9 cellular contexts compared by ENCODE assay signal in the genomic region with DNA sequence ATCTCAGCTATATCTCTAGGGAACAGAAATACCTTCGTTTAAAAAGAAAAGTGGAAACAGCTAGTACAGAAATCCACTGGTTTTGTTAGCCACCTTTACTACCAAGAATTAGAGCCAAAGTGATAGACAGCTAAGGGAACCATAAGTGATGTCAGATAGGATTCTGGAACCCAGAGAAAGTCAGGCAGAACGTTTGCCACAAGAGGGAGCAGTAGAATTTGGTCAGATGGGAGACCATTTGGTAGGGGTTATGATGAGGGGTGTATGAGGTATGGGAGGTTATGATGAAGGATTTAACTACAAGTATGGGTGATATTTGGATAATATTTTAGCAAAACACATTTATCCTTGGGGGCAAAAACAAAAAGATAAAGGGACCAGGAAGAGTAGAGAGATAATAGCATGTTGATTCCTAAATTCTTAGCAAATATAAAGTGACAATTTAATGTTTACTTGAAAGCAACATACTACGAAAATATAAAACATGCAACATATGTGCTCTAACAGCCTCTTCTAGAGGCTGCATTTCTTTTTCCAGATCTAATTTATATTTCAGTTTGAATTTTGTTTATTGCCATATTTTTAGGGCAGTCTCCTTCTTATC. TPM values are rescaled to one million over a fixed set of nuclear protein-coding genes. Genes with fewer than 3 reads are reported as not detected.
A peak's percentile ranks its signal among the peaks of the same experiment; 100 is the strongest.
DNase-seq lines count a peak whose midpoint lies in the region; ATAC-seq, FAIRE-seq and TF ChIP-seq lines count a peak whose summit lies in the region.
"Had no signal": no experiment of that assay in that cellular context is flagged by ENCODE, and none has a peak within 500 bp of the region (broad histone marks: within the 10 kb centered on the region; RNA-seq: fewer than 3 reads in every experiment).

No MANE protein-coding gene starts in this region.

- H3K27ac Mint-ChIP-seq in CD4-positive, alpha-beta memory T cell = no peak overlapping the region

- no peaks in the 10 kb centered on the region for H3F3A ChIP-seq in OCI-LY1 (ENCODE audit: insufficient read depth, low read length)

- intact Hi-C loops in CD4-positive, alpha-beta memory T cell (cut with micrococcal nuclease) = no loop called here
- intact Hi-C loops in colonic mucosa (cut with DNase I) = no loop called here

- H3K4me3 Mint-ChIP-seq in CD4-positive, alpha-beta memory T cell = no peak overlapping the region
- H3K4me3 Mint-ChIP-seq: IgD-negative memory B cell had no signal

- no peaks in the 10 kb centered on the region for H4K20me1 ChIP-seq in OCI-LY1 (ENCODE audit: insufficient read depth, low read length)

- peaks cover 0 to 7% (median 2%) of the 10 kb centered on the region in 8 donors for H3K9me3 Mint-ChIP-seq in CD4-positive, alpha-beta memory T cell
- H3K9me3 Mint-ChIP-seq: IgD-negative memory B cell had no signal

- peaks cover 4 to 22% (median 9%) of the 10 kb centered on the region in 4 donors for H3K4me1 Mint-ChIP-seq in CD4-positive, alpha-beta memory T cell

- H2AFZ ChIP-seq in OCI-LY1 (ENCODE audit: low read length) = no peak overlapping the region

- H3K9me3 ChIP-seq in OCI-LY1 (ENCODE audit: low read length) (no peaks in the 10 kb centered on the region), tibial nerve (no peaks in the 10 kb centered on the region), colonic mucosa (no peaks in the 10 kb centered on the region)
- H3K9me3 ChIP-seq in CD4-positive, alpha-beta memory T cell (ENCODE audit: control insufficient read depth in 1 of 2, low read length in 2 of 2) = no peaks in the 10 kb centered on the region

- ATAC-seq in HG02885 (IDR thresholded peaks at IDR 0.05; ENCODE audit: poor library complexity, unreplicated experiment) (peak; percentile 28), HG02759 (IDR thresholded peaks at IDR 0.05; ENCODE audit: unreplicated experiment) (no peak)

- 34 to 42% methylated on average over 3 of the region's 3 CpGs for whole genome bisulfite sequencing in tibial nerve, 2 donors

- no peaks in the 10 kb centered on the region for H3K36me3 Mint-ChIP-seq in CD4-positive, alpha-beta memory T cell
- H3K36me3 Mint-ChIP-seq: IgD-negative memory B cell had no signal

- TF ChIP-seq EP300 in tibial nerve (IDR thresholded peaks at IDR 0.05) = no peak

- H3K9ac ChIP-seq in OCI-LY1 (ENCODE audit: low read length) (no peak overlapping the region), colonic mucosa (ENCODE audit: low read depth in 2 of 2, low read length in 2 of 2) (no peak overlapping the region)

- DNase-seq in D721Med (ENCODE audit: insufficient read length, low spot score) (no peak), fibroblast of villous mesenchyme (ENCODE audit: low read depth) (peak; percentile 27), tibial nerve (ENCODE audit: low spot score in 2 of 2) (no peak), colonic mucosa (no peak)
- no peak for DNase-seq in CD4-positive, alpha-beta memory T cell

- no peaks in the 10 kb centered on the region for H3K79me2 ChIP-seq in OCI-LY1 (ENCODE audit: insufficient read depth, low read length)

- TF ChIP-seq CTCF in D721Med (IDR thresholded peaks at IDR 0.05; ENCODE audit: insufficient read depth, missing control alignments) (peak; percentile 73), OCI-LY1 (IDR thresholded peaks at IDR 0.05; ENCODE audit: low read length) (peak; percentile 55), fibroblast of villous mesenchyme (IDR thresholded peaks at IDR 0.05; ENCODE audit: insufficient read depth, low read depth, low read length) (peak; percentile 65), tibial nerve (IDR thresholded peaks at IDR 0.05) (peak in 4 of 5 experiments; percentile 18 to 27 (median 19)), colonic mucosa (IDR thresholded peaks at IDR 0.05) (no peak)

- CTCF ChIA-PET in CD4-positive, alpha-beta memory T cell (lab: Charles Lee; ENCODE audit: partially characterized antibody) = no interaction called here

- no peaks in the 10 kb centered on the region for H3K9me2 ChIP-seq in OCI-LY1 (ENCODE audit: low read depth, low read length)

- H3K27ac ChIP-seq in OCI-LY1 (ENCODE audit: low read depth, low read length, poor library complexity, severe bottlenecking) (no peak overlapping the region), tibial nerve (no peak overlapping the region), colonic mucosa (no peak overlapping the region)
- no peak overlapping the region for H3K27ac ChIP-seq in CD4-positive, alpha-beta memory T cell (ENCODE audit: low read depth, low read length)

- TF ChIP-seq POLR2A in tibial nerve (IDR thresholded peaks at IDR 0.05) = no peak

- peak; percentile 80 for FAIRE-seq in D721Med (lab: Jason Lieb, UNC)

- H3K4me2 ChIP-seq in OCI-LY1 (ENCODE audit: low read length) = no peak overlapping the region

- POLR2A ChIA-PET in CD4-positive, alpha-beta memory T cell (lab: Charles Lee; ENCODE audit: partially characterized antibody) = no interaction called here

- H3K4me3 ChIP-seq in OCI-LY1 (ENCODE audit: low read depth, low read length, poor library complexity, severe bottlenecking) (no peak overlapping the region), fibroblast of villous mesenchyme (ENCODE audit: low read depth, low read length) (no peak overlapping the region), tibial nerve (no peak overlapping the region), colonic mucosa (no peak overlapping the region)
- no peak overlapping the region for H3K4me3 ChIP-seq in CD4-positive, alpha-beta memory T cell (ENCODE audit: low read length in 2 of 2)

- H3K4me1 ChIP-seq in OCI-LY1 (ENCODE audit: insufficient read depth, low read length, severe bottlenecking) (no peaks in the 10 kb centered on the region), tibial nerve (peaks cover 0 to 18% (median 2%) of the 10 kb centered on the region in 4 donors), colonic mucosa (no peaks in the 10 kb centered on the region)
- H3K4me1 ChIP-seq in CD4-positive, alpha-beta memory T cell (ENCODE audit: insufficient read depth, low read length) = no peaks in the 10 kb centered on the region

- peaks cover 19% of the 10 kb centered on the region in 2 donors for H3K27me3 Mint-ChIP-seq in CD4-positive, alpha-beta memory T cell

- H3K27me3 ChIP-seq in OCI-LY1 (ENCODE audit: insufficient read depth, low read length) (no peaks in the 10 kb centered on the region), tibial nerve (peaks cover 0 to 7% of the 10 kb centered on the region in 2 donors), colonic mucosa (no peaks in the 10 kb centered on the region)
- no peaks in the 10 kb centered on the region for H3K27me3 ChIP-seq in CD4-positive, alpha-beta memory T cell (ENCODE audit: insufficient read depth, low read length)

- H3K36me3 ChIP-seq in OCI-LY1 (ENCODE audit: insufficient read depth, low read length) (no peaks in the 10 kb centered on the region), tibial nerve (no peaks in the 10 kb centered on the region), colonic mucosa (no peaks in the 10 kb centered on the region)
- no peaks in the 10 kb centered on the region for H3K36me3 ChIP-seq in CD4-positive, alpha-beta memory T cell (ENCODE audit: insufficient read depth, low read length)

RNA-seq across cellular contexts. Expression of a gene that starts 3.3 kb away (rescaled TPM):
- total RNA-seq in fibroblast of villous mesenchyme (59.6 and 98.9 TPM in 2 replicates), tibial nerve (10 to 100 TPM in 1 of 4 donors, 1 to 10 TPM in 3; 8.1 to 22.9 (median 9.3) TPM), colonic mucosa (10 to 100 TPM in 1 of 2 donors, 1 to 10 TPM in 1; 4.1 to 25.5 TPM)
- under 1 TPM; 0.36 to 0.79 TPM for total RNA-seq in CD4-positive, alpha-beta memory T cell
- not detected for polyA plus RNA-seq in CD4-positive, alpha-beta memory T cell
- polyA plus RNA-seq: IgD-negative memory B cell had no signal
